In the genomic region with DNA sequence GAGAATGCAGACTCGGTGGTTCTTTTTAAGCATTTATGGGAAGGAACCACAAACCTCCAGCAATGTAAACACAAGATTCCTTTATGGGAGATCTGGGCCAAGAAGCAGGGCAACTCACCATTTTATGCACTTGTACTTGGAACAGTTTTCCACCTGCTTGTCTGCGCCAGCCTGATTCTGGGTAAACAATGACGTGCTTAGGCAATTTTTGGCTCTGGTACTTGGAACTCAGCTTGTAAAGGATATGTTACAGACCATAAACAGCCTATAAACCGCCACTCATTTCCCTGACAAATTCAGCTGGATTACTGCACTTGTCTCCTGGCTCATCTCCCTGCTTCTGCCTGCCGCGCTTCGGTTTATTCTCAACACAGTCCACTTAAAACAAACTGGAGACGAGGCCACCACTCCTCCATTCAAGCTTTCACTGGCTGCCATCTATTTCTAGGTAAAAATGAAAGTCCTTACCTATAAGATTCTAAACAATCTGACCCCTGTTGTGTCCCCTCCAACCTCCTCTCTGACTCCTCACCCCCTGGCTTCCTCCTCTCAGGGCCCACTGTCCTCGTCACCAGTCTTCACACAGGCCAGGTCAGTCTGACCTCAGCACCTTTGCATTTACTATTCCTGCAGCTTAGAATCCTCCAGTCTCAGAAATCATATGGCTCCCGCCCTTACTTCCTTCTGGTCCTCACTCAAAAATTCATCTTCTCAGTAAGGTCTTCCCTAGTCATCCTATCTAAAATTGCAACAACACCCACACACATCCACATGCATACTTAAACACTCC, we compare ENCODE assay signal across 11 cellular contexts.
A peak's percentile ranks its signal among the peaks of the same experiment; 100 is the strongest.
DNase-seq lines count a peak whose midpoint lies in the region; FAIRE-seq and TF ChIP-seq lines count a peak whose summit lies in the region.
"Had no signal": no experiment of that assay in that cellular context is flagged by ENCODE, and none has a peak within 500 bp of the region (broad histone marks: within the 10 kb centered on the region; RNA-seq: fewer than 3 reads in every experiment).

No MANE protein-coding gene starts in this region.

- H3K27ac ChIP-seq in mammary epithelial cell (ENCODE audit: insufficient read depth, low read depth, low read length) (no peak overlapping the region), muscle layer of duodenum (ENCODE audit: low read length) (peak overlapping the region; percentile 54), spleen (no peak overlapping the region)

- no peaks in the 10 kb centered on the region for H3K36me3 Mint-ChIP-seq in Calu3 (ENCODE audit: insufficient read depth, unreplicated experiment)
- H3K36me3 Mint-ChIP-seq: naive thymus-derived CD4-positive, alpha-beta T cell had no signal

- FAIRE-seq in RCC 7860 (lab: Jason Lieb, UNC) = no peak

- intact Hi-C loops in mammary epithelial cell (cut with micrococcal nuclease) = no loop called here
- intact Hi-C loops in spleen (cut with DNase I; ENCODE audit: low total_unique reads) = no loop called here
- intact Hi-C loops in Calu3 (cut with micrococcal nuclease; ENCODE audit: unreplicated experiment) = no loop called here

- no peak overlapping the region for H3K9ac ChIP-seq in mammary epithelial cell (ENCODE audit: insufficient read depth, low read length)

- no peaks in the 10 kb centered on the region for H4K20me1 ChIP-seq in mammary epithelial cell (ENCODE audit: insufficient read depth, low read length)

- BruUV-seq in mammary epithelial cell (replicated peaks; lab: Mats Ljungman, UMichigan) (no TSS peak), Calu3 (replicated peaks; lab: Mats Ljungman, UMichigan) (no TSS peak)

- TF ChIP-seq CTCF in mammary epithelial cell (conservative IDR thresholded peaks at IDR 0.05 in 1 of 2, IDR thresholded peaks at IDR 0.05 in 1 of 2; ENCODE audit: extremely low read depth in 1 of 2, insufficient read depth in 1 of 2, low read depth in 1 of 2, low read length in 2 of 2) (no peak), spleen (IDR thresholded peaks at IDR 0.05 in 8 of 11, conservative IDR thresholded peaks at IDR 0.05 in 3 of 11) (no peak), Calu3 (IDR thresholded peaks at IDR 0.05; ENCODE audit: unreplicated experiment) (no peak)

- TF ChIP-seq POLR2A in spleen (IDR thresholded peaks at IDR 0.05) = no peak

- no peak overlapping the region for H3K27ac Mint-ChIP-seq in Calu3 (ENCODE audit: unreplicated experiment)
- H3K27ac Mint-ChIP-seq: naive thymus-derived CD4-positive, alpha-beta T cell had no signal

- 60% methylated on average over 10 of the region's 10 CpGs for WGBS in mammary epithelial cell (ENCODE audit: low coverage, missing lambda C conversion rate)
- WGBS in spleen, 5 donors = 80 to 87% (median 84%) methylated on average over 10 of the region's 10 CpGs

- CTCF ChIA-PET in mammary epithelial cell (lab: Charles Lee; ENCODE audit: low non-redundant PET) (no interaction called here), Calu3 (lab: Charles Lee) (no interaction called here)

- H2AFZ ChIP-seq in mammary epithelial cell (ENCODE audit: low read depth, low read length) = no peak overlapping the region

- H3K36me3 ChIP-seq in mammary epithelial cell (ENCODE audit: insufficient read depth, low read length) (no peaks in the 10 kb centered on the region), muscle layer of duodenum (ENCODE audit: control insufficient read depth in 1 of 2, insufficient read depth in 2 of 2, low read length in 2 of 2) (no peaks in the 10 kb centered on the region), spleen (no peaks in the 10 kb centered on the region)

- peaks cover 30% of the 10 kb centered on the region for H3K27me3 Mint-ChIP-seq in Calu3 (ENCODE audit: unreplicated experiment)

- in situ Hi-C loops in mammary epithelial cell (cut with MboI; ENCODE audit: low sequenced_read_pairs in 2 of 2) = no loop called here

- no peaks in the 10 kb centered on the region for H3K79me2 ChIP-seq in mammary epithelial cell (ENCODE audit: insufficient read depth, low read length)

- no peaks in the 10 kb centered on the region for H3K4me1 Mint-ChIP-seq in Calu3 (ENCODE audit: low read depth, unreplicated experiment)
- H3K4me1 Mint-ChIP-seq: naive thymus-derived CD4-positive, alpha-beta T cell had no signal

- no peak overlapping the region for H3K4me3 Mint-ChIP-seq in Calu3 (ENCODE audit: low read depth, unreplicated experiment)
- H3K4me3 Mint-ChIP-seq: naive thymus-derived CD4-positive, alpha-beta T cell had no signal

- dilution Hi-C loops in mammary epithelial cell (cut with HindIII; ENCODE audit: low sequenced_read_pairs) = no loop called here

- H3K4me2 ChIP-seq in mammary epithelial cell (ENCODE audit: insufficient read depth, low read depth, low read length) = no peak overlapping the region

- H3K27me3 ChIP-seq in mammary epithelial cell (ENCODE audit: insufficient read depth, low read length) (no peaks in the 10 kb centered on the region), muscle layer of duodenum (ENCODE audit: low read depth, low read length) (no peaks in the 10 kb centered on the region), spleen (replicated peaks in 1 of 7) (peaks cover 0 to 4% (median 0%) of the 10 kb centered on the region in 7 donors)

- no peak overlapping the region for H3K4me3 ChIP-seq in mammary epithelial cell (replicated peaks in 1 of 3; ENCODE audit: insufficient read depth in 1 of 3, low read depth in 2 of 3, low read length in 3 of 3)
- H3K4me3 ChIP-seq in muscle layer of duodenum (ENCODE audit: low read depth in 1 of 2, low read length in 2 of 2) = peak overlapping the region in 1 of 2 donors; percentile 5
- H3K4me3 ChIP-seq in spleen = no peak overlapping the region

- DNase-seq in COR-L47 (lab: John Stamatoyannopoulos, UW) (peak; percentile 79), NCI-H2029 (lab: John Stamatoyannopoulos, UW) (peak; percentile 90), mammary epithelial cell (peak; percentile 22), spleen (no peak), AG08395 (ENCODE audit: low spot score) (no peak), Calu3 (no peak), RCC 7860 (ENCODE audit: low spot score) (no peak)
- DNase-seq: GF-D8; naive thymus-derived CD4-positive, alpha-beta T cell; NCI-H524 had no signal

- no peaks in the 10 kb centered on the region for H3K4me1 ChIP-seq in mammary epithelial cell (ENCODE audit: insufficient read depth, low read length)
- peaks cover 10 to 15% of the 10 kb centered on the region in 2 donors for H3K4me1 ChIP-seq in muscle layer of duodenum (ENCODE audit: control insufficient read depth in 1 of 2, insufficient read depth in 2 of 2, low read length in 2 of 2)
- H3K4me1 ChIP-seq in spleen = no peaks in the 10 kb centered on the region

- no peaks in the 10 kb centered on the region for H3K9me3 ChIP-seq in mammary epithelial cell (replicated peaks; ENCODE audit: insufficient read depth, low read length)
- no peaks in the 10 kb centered on the region for H3K9me3 ChIP-seq in muscle layer of duodenum (ENCODE audit: control insufficient read depth in 1 of 2, low read length in 2 of 2)
- H3K9me3 ChIP-seq in spleen = no peaks in the 10 kb centered on the region

- no peaks in the 10 kb centered on the region for H3K9me3 Mint-ChIP-seq in Calu3 (ENCODE audit: low read depth, unreplicated experiment)

Comparison
In these comparisons a context has a peak if more than half of its experiments do, and no peak if none do; other contexts are left out.
1. DNase-seq: peak in COR-L47 (single experiment), NCI-H2029 (single experiment) and mammary epithelial cell (single experiment); none in spleen (single experiment), AG08395 (single experiment), Calu3 (single experiment) and RCC 7860 (single experiment).